Comparison of ENCODE assay signal across 28 cellular contexts in the genomic region with DNA sequence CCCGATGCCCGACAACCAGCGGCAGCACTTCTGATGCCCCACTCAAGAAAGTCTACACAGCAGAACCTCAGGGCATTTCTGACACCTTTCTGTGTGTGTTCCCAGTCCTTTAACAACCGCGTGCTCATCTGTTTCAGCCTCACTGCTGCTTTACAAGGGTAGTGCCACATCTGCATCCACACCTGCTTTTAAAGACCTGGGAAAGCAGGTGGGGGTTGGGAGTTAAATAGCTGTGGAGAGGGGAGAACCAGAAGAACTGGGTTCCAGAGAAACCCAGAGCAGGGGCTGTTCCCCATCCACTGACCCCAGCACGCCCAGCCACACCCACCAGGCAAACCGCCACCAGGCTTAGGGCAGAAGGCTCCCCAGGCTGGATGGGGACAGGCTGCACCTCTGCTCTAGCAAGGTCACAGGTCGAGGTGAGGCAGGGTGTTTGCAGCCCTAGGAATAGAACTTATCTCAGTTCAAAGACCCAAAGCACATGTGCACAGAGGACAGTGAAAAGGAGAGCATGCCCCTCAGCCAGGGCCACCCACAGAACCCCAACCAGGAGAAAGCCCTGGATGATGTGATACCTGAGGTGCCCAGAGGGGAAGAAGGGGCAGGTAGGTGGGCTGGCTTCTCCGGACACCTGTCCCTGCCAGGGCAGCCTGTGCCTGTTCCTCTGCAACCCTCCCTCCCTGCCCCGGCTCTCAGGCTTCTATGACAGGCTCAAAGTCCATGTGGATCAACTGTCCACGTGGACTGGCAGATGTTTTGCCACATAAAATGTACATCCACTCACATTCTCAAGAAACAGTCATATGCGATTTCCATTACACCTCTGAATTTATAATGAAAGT. TPM values are rescaled to one million over a fixed set of nuclear protein-coding genes. Genes with fewer than 3 reads are reported as not detected.
A peak's percentile ranks its signal among the peaks of the same experiment; 100 is the strongest.
DNase-seq lines count a peak whose midpoint lies in the region; ATAC-seq and TF ChIP-seq lines count a peak whose summit lies in the region.
"Had no signal": no experiment of that assay in that cellular context is flagged by ENCODE, and none has a peak within 500 bp of the region (broad histone marks: within the 10 kb centered on the region; RNA-seq: fewer than 3 reads in every experiment).

No MANE protein-coding gene starts in this region.

- H3K9me3 Mint-ChIP-seq in activated CD8-positive, alpha-beta T cell treated with anti-CD3 and anti-CD28 coated beads for 36 hours = no peaks in the 10 kb centered on the region
- H3K9me3 Mint-ChIP-seq: activated naive CD4-positive, alpha-beta T cell treated with anti-CD3 and anti-CD28 coated beads, Interleukin-2, amount 10 ng/mL, durations not matched to agents 7 days and 5 days; activated T-cell treated with anti-CD3 and anti-CD28 coated beads, Interleukin-2, amount 50 U/mL, for 72 hours; T-cell had no signal

- no peaks in the 10 kb centered on the region for H3K36me3 ChIP-seq in left ventricle myocardium inferior
- no peaks in the 10 kb centered on the region for H3K36me3 ChIP-seq in colonic mucosa
- no peaks in the 10 kb centered on the region for H3K36me3 ChIP-seq in mucosa of rectum (ENCODE audit: control insufficient read depth in 2 of 2, insufficient read depth in 2 of 2, low read length in 2 of 2)
- H3K36me3 ChIP-seq in transverse colon = no peaks in the 10 kb centered on the region
- H3K36me3 ChIP-seq: ascending aorta, BLaER1, MG63, right atrium auricular region had no signal

- no peak for TF ChIP-seq POLR2A in transverse colon (IDR thresholded peaks at IDR 0.05)

- H3K27me3 Mint-ChIP-seq in activated CD8-positive, alpha-beta T cell treated with anti-CD3 and anti-CD28 coated beads for 36 hours = peaks cover 2% of the 10 kb centered on the region
- H3K27me3 Mint-ChIP-seq: activated naive CD4-positive, alpha-beta T cell treated with anti-CD3 and anti-CD28 coated beads, Interleukin-2, amount 10 ng/mL, durations not matched to agents 7 days and 5 days had no signal

- intact Hi-C loops in left ventricle myocardium inferior (cut with micrococcal nuclease) (no loop called here), left ventricle myocardium superior (cut with micrococcal nuclease) (no loop called here), colonic mucosa (cut with DNase I) (no loop called here), transverse colon (cut with DNase I; ENCODE audit: low total_unique reads) (no loop called here)
- intact Hi-C loops in activated CD8-positive, alpha-beta T cell treated with anti-CD3 and anti-CD28 coated beads for 36 hours (cut with micrococcal nuclease) = no loop called here

- TF ChIP-seq EP300 in transverse colon (IDR thresholded peaks at IDR 0.05; ENCODE audit: low read depth) = no peak

- 49 to 62% methylated on average over 3 to 12 of the region's 12 CpGs for WGBS in transverse colon (ENCODE audit: low coverage in 1 of 2), 2 donors

- H3K9me3 ChIP-seq in left ventricle myocardium inferior (replicated peaks) (no peaks in the 10 kb centered on the region), colonic mucosa (no peaks in the 10 kb centered on the region), mucosa of rectum (ENCODE audit: control insufficient read depth in 2 of 2, low read length in 2 of 2) (no peaks in the 10 kb centered on the region), transverse colon (no peaks in the 10 kb centered on the region)
- H3K9me3 ChIP-seq: ascending aorta, BLaER1, MG63, right atrium auricular region had no signal

- TF ChIP-seq CTCF in left ventricle myocardium inferior (IDR thresholded peaks at IDR 0.05; ENCODE audit: borderline replicate concordance) (no peak), colonic mucosa (IDR thresholded peaks at IDR 0.05) (no peak), transverse colon (IDR thresholded peaks at IDR 0.05) (no peak)
- TF ChIP-seq CTCF in activated CD8-positive, alpha-beta T cell treated with anti-CD3 and anti-CD28 coated beads for 36 hours (IDR thresholded peaks at IDR 0.05) = no peak

- in situ Hi-C loops in transverse colon (cut with MboI; ENCODE audit: low pct_ligation_motif_present in 1 of 4, low pct_unique_long_range_greater_than_20kb in 1 of 4, low sequenced_read_pairs in 3 of 4) = no loop called here

- no peaks in the 10 kb centered on the region for H3K4me1 Mint-ChIP-seq in activated CD8-positive, alpha-beta T cell treated with anti-CD3 and anti-CD28 coated beads for 36 hours (ENCODE audit: low read depth)
- H3K4me1 Mint-ChIP-seq: activated CD4-positive, alpha-beta T cell treated with anti-CD3 and anti-CD28 coated beads for 36 hours; activated naive CD4-positive, alpha-beta T cell treated with anti-CD3 and anti-CD28 coated beads, Interleukin-2, amount 10 ng/mL, durations not matched to agents 7 days and 5 days; T-cell had no signal

- no peak for ATAC-seq in left ventricle myocardium superior
- no peak for ATAC-seq in HG03469 (IDR thresholded peaks at IDR 0.05; ENCODE audit: unreplicated experiment)
- no peak for ATAC-seq in activated CD8-positive, alpha-beta T cell treated with anti-CD3 and anti-CD28 coated beads for 36 hours
- ATAC-seq: activated CD4-positive, alpha-beta T cell treated with anti-CD3 and anti-CD28 coated beads for 36 hours; activated T-cell treated with anti-CD3 and anti-CD28 coated beads, Interleukin-2, amount 50 U/mL, for 72 hours; K562; T-cell had no signal

- no peak for DNase-seq in left ventricle myocardium inferior
- no peak for DNase-seq in left ventricle myocardium superior
- peak; percentile 80 for DNase-seq in colonic mucosa
- DNase-seq in transverse colon = peak; percentile 72
- DNase-seq in activated CD8-positive, alpha-beta T cell treated with anti-CD3 and anti-CD28 coated beads for 36 hours = no peak
- no peak for DNase-seq in GM19238 (ENCODE audit: insufficient read length, low spot score)
- DNase-seq: activated CD4-positive, alpha-beta T cell treated with anti-CD3 and anti-CD28 coated beads for 36 hours; activated naive CD4-positive, alpha-beta T cell treated with anti-CD3 and anti-CD28 coated beads, Interleukin-2, amount 10 ng/mL, durations not matched to agents 7 days and 5 days; activated T-cell treated with anti-CD3 and anti-CD28 coated beads, Interleukin-2, amount 50 U/mL, for 72 hours; Calu3; central memory CD4-positive, alpha-beta T cell; hippocampal formation; MG63; NCI-H1417; NCI-H2171 treated with DMSO at 0.1 percent for 48 hours; NCI-H774; occipital lobe; SIG-M5; stimulated activated CD4-positive, alpha-beta T cell treated with anti-CD3 and anti-CD28 coated beads, Interleukin-12 subunit alpha, Interleukin-12 subunit beta, amount 100 ng/mL, for 4 hours; T-cell had no signal

- H3K9ac ChIP-seq in colonic mucosa (ENCODE audit: low read depth in 2 of 2, low read length in 2 of 2) = no peak overlapping the region
- peak overlapping the region in 1 of 2 donors; percentile 39 for H3K9ac ChIP-seq in mucosa of rectum (ENCODE audit: low read depth in 1 of 2, low read length in 2 of 2)
- H3K9ac ChIP-seq: BLaER1 had no signal

- CTCF ChIA-PET in activated CD8-positive, alpha-beta T cell treated with anti-CD3 and anti-CD28 coated beads for 36 hours (lab: Charles Lee) = no interaction called here

- H3K27ac Mint-ChIP-seq in activated CD8-positive, alpha-beta T cell treated with anti-CD3 and anti-CD28 coated beads for 36 hours = no peak overlapping the region
- H3K27ac Mint-ChIP-seq: activated CD4-positive, alpha-beta T cell treated with anti-CD3 and anti-CD28 coated beads for 36 hours; activated naive CD4-positive, alpha-beta T cell treated with anti-CD3 and anti-CD28 coated beads, Interleukin-2, amount 10 ng/mL, durations not matched to agents 7 days and 5 days; activated T-cell treated with anti-CD3 and anti-CD28 coated beads, Interleukin-2, amount 50 U/mL, for 72 hours; T-cell had no signal

- no peaks in the 10 kb centered on the region for H3K27me3 ChIP-seq in left ventricle myocardium inferior (ENCODE audit: low read depth)
- H3K27me3 ChIP-seq in colonic mucosa = no peaks in the 10 kb centered on the region
- H3K27me3 ChIP-seq in mucosa of rectum (ENCODE audit: control insufficient read depth in 2 of 2, insufficient read depth in 2 of 2, low read length in 2 of 2) = no peaks in the 10 kb centered on the region
- no peaks in the 10 kb centered on the region for H3K27me3 ChIP-seq in transverse colon
- H3K27me3 ChIP-seq: ascending aorta, BLaER1, MG63, right atrium auricular region had no signal

- H3K27ac ChIP-seq in left ventricle myocardium inferior (replicated peaks) = peak overlapping the region; percentile 84
- H3K27ac ChIP-seq in colonic mucosa = peak overlapping the region; percentile 47
- peak overlapping the region; percentile 62 to 76 for H3K27ac ChIP-seq in mucosa of rectum (ENCODE audit: low read depth in 2 of 2, low read length in 2 of 2)
- H3K27ac ChIP-seq in transverse colon = peak overlapping the region; percentile 49 to 79 (median 66)
- H3K27ac ChIP-seq: ascending aorta, BLaER1 had no signal

- H3K36me3 Mint-ChIP-seq in activated CD8-positive, alpha-beta T cell treated with anti-CD3 and anti-CD28 coated beads for 36 hours (ENCODE audit: low read depth) = no peaks in the 10 kb centered on the region
- H3K36me3 Mint-ChIP-seq: activated naive CD4-positive, alpha-beta T cell treated with anti-CD3 and anti-CD28 coated beads, Interleukin-2, amount 10 ng/mL, durations not matched to agents 7 days and 5 days; T-cell had no signal

- H3K4me3 ChIP-seq in left ventricle myocardium inferior = no peak overlapping the region
- H3K4me3 ChIP-seq in colonic mucosa = no peak overlapping the region
- peak overlapping the region; percentile 10 to 19 for H3K4me3 ChIP-seq in mucosa of rectum (ENCODE audit: low read length in 2 of 2)
- H3K4me3 ChIP-seq in transverse colon = no peak overlapping the region
- H3K4me3 ChIP-seq: ascending aorta, BLaER1, K562, MG63, right atrium auricular region had no signal

- peaks cover 49% of the 10 kb centered on the region for H3K4me1 ChIP-seq in left ventricle myocardium inferior
- H3K4me1 ChIP-seq in colonic mucosa = peaks cover 17% of the 10 kb centered on the region
- H3K4me1 ChIP-seq in mucosa of rectum (ENCODE audit: control insufficient read depth in 2 of 2, insufficient read depth in 2 of 2, low read length in 2 of 2) = peaks cover 36 to 52% of the 10 kb centered on the region in 2 donors
- H3K4me1 ChIP-seq in transverse colon = peaks cover 11 to 49% (median 41%) of the 10 kb centered on the region in 4 donors
- H3K4me1 ChIP-seq: ascending aorta, BLaER1 had no signal

- POLR2A ChIA-PET in activated CD8-positive, alpha-beta T cell treated with anti-CD3 and anti-CD28 coated beads for 36 hours (lab: Charles Lee) = no interaction called here

- no peak overlapping the region for H3K4me3 Mint-ChIP-seq in activated CD8-positive, alpha-beta T cell treated with anti-CD3 and anti-CD28 coated beads for 36 hours
- H3K4me3 Mint-ChIP-seq: activated CD4-positive, alpha-beta T cell treated with anti-CD3 and anti-CD28 coated beads for 36 hours; activated naive CD4-positive, alpha-beta T cell treated with anti-CD3 and anti-CD28 coated beads, Interleukin-2, amount 10 ng/mL, durations not matched to agents 7 days and 5 days; activated T-cell treated with anti-CD3 and anti-CD28 coated beads, Interleukin-2, amount 50 U/mL, for 72 hours; T-cell had no signal

RNA-seq across cellular contexts. Expression of a gene that starts 51.3 kb away (rescaled TPM):
- total RNA-seq in left ventricle myocardium inferior (77.1 TPM), left ventricle myocardium superior (91.2 TPM), colonic mucosa (10 to 100 TPM; 36.8 to 49.2 TPM), transverse colon (100 to 1,000 TPM in 1 of 4 donors, 10 to 100 TPM in 3; 62.4 to 114 (median 72.2) TPM)
- total RNA-seq in activated CD8-positive, alpha-beta T cell treated with anti-CD3 and anti-CD28 coated beads for 36 hours = not detected
- total RNA-seq: activated CD4-positive, alpha-beta T cell treated with anti-CD3 and anti-CD28 coated beads for 36 hours; activated T-cell treated with anti-CD3 and anti-CD28 coated beads, Interleukin-2, amount 50 U/mL, for 72 hours; lung microvascular endothelial cell; OCI-LY7 had no signal

Comparison
In these comparisons a context has a peak if more than half of its experiments do, and no peak if none do; other contexts are left out.
1. DNase-seq: peak in colonic mucosa (single experiment) and transverse colon (single experiment); none in left ventricle myocardium inferior (single experiment), left ventricle myocardium superior (single experiment), activated CD8-positive, alpha-beta T cell treated with anti-CD3 and anti-CD28 coated beads for 36 hours (single experiment) and GM19238 (single experiment).
2. H3K4me3 ChIP-seq: peak in mucosa of rectum (2 of 2); none in left ventricle myocardium inferior (single experiment), colonic mucosa (single experiment) and transverse colon (0 of 4).
3. RNA of a gene that starts 51.3 kb away (total RNA-seq): 91.2 TPM in left ventricle myocardium superior (single experiment), 77.1 TPM in left ventricle myocardium inferior (single experiment), 62.4 to 114 TPM in transverse colon and 36.8 to 49.2 TPM in colonic mucosa; not detected in activated CD8-positive, alpha-beta T cell treated with anti-CD3 and anti-CD28 coated beads for 36 hours; every median in the first group is over 10 times any median in the second.
4. Peak in every context shown above with its lines, with median percentiles within 50 percentile points of each other: H3K27ac ChIP-seq.